In the genomic region with DNA sequence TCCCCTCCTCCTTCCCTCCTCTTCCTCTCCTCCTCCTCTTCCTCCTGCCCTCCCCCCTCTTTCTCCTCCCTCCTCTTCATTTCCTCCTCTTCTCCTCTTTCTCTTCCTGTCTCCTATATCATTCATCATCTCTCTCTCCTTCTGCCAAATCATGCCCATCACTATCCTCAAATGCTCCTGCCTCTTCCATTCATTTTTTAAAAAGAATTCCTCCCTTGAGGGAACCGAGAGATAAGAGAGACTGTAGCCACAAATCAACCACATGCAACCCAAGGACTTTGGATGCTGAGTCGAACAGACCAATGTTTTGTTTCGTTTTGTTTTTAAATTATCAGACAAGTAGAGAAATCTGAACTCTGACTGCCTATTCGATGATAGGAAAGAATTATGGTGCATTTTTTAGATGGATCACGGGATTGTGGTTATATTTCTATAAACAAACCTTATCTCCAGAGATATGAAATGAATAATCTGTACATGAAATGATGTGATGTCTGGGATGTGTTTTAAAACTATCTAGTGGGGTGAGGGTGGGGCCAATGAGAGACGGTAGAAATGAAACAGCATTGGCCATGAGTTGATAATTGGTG, we compare ENCODE assay signal across 12 cellular contexts. TPM values are rescaled to one million over a fixed set of nuclear protein-coding genes. Genes with fewer than 3 reads are reported as not detected.
DNase-seq lines count a peak whose midpoint lies in the region; ATAC-seq, FAIRE-seq and TF ChIP-seq lines count a peak whose summit lies in the region.
"Had no signal": no experiment of that assay in that cellular context is flagged by ENCODE, and none has a peak within 500 bp of the region (broad histone marks: within the 10 kb centered on the region; RNA-seq: fewer than 3 reads in every experiment).

No MANE protein-coding gene starts in this region.

- H3K27ac ChIP-seq in HCT116 (ENCODE audit: low read depth, low read length) (no peak overlapping the region), left lung (no peak overlapping the region), caudate nucleus (ENCODE audit: low read depth, low read length) (no peak overlapping the region)
- H3K27ac ChIP-seq: SJCRH30 had no signal

- no peak overlapping the region for H3K4me2 ChIP-seq in HCT116 (ENCODE audit: low read length)

- H3K36me3 Mint-ChIP-seq in activated naive CD8-positive, alpha-beta T cell treated with anti-CD3 and anti-CD28 coated beads, Interleukin-2, amount 10 ng/mL, durations not matched to agents 7 days and 5 days, result peaks cover 4% of the 10 kb centered on the region
- H3K36me3 Mint-ChIP-seq: stimulated activated memory B cell treated with anti-CD40 and anti-IgM and Interleukin-4, amounts not matched to agents 10 μg/mL and 1 μg/mL and 100 μg/mL, for 72 hours had no signal

- peak overlapping the region; percentile 27 for H3K4me3 Mint-ChIP-seq in activated naive CD8-positive, alpha-beta T cell treated with anti-CD3 and anti-CD28 coated beads, Interleukin-2, amount 10 ng/mL, durations not matched to agents 7 days and 5 days
- H3K4me3 Mint-ChIP-seq: stimulated activated memory B cell treated with anti-CD40 and anti-IgM and Interleukin-4, amounts not matched to agents 10 μg/mL and 1 μg/mL and 100 μg/mL, for 72 hours had no signal

- peaks cover 4 to 5% of the 10 kb centered on the region in 2 experiments; a peak in 3 of 4 replicates for H3K4me1 ChIP-seq in HCT116 (ENCODE audit: control insufficient read depth in 1 of 2, insufficient read depth in 2 of 2, low read length in 2 of 2)
- no peaks in the 10 kb centered on the region for H3K4me1 ChIP-seq in left lung
- H3K4me1 ChIP-seq: SJCRH30 had no signal

- POLR2A ChIA-PET in HCT116 (lab: Charles Lee) (no interaction called here), GM10248 (lab: Yijun Ruan, JAX) (no interaction called here)
- POLR2A ChIA-PET in activated naive CD8-positive, alpha-beta T cell treated with anti-CD3 and anti-CD28 coated beads, Interleukin-2, amount 10 ng/mL, durations not matched to agents 7 days and 5 days (lab: Charles Lee), result no interaction called here

- H3K36me3 ChIP-seq in HCT116 (ENCODE audit: control insufficient read depth in 1 of 2, insufficient read depth in 2 of 2, low read length in 2 of 2) (no peaks in the 10 kb centered on the region), left lung (no peaks in the 10 kb centered on the region)
- H3K36me3 ChIP-seq: SJCRH30 had no signal

- DNase-seq in AG10803 (ENCODE audit: low read depth) (peak; percentile 24), HCT116 (ENCODE audit: low read depth, low spot score) (no peak), left lung (no peak), frontal cortex (ENCODE audit: low spot score in 2 of 2) (no peak), caudate nucleus (lab: John Stamatoyannopoulos, UW) (no peak), GM10248 (ENCODE audit: extremely low spot score) (no peak), NCI-H1694 treated with DMSO at 0.1 percent for 48 hours (lab: John Stamatoyannopoulos, UW) (no peak)
- DNase-seq in activated naive CD8-positive, alpha-beta T cell treated with anti-CD3 and anti-CD28 coated beads, Interleukin-2, amount 10 ng/mL, durations not matched to agents 7 days and 5 days, result no peak
- DNase-seq: DND-41, SJCRH30 had no signal

- no peak for TF ChIP-seq POLR2A in HCT116 (IDR thresholded peaks at IDR 0.05; ENCODE audit: borderline replicate concordance, extremely low read depth, insufficient read depth, insufficient read length)

- RAD21 ChIA-PET in HCT116 (lab: Charles Lee; ENCODE audit: low non-redundant PET in 1 of 2, low total read pairs in 2 of 2, uncharacterized antibody in 2 of 2, unreplicated experiment in 2 of 2), result no interaction called here

- H3K9me2 ChIP-seq in HCT116 (ENCODE audit: insufficient read depth), result no peaks in the 10 kb centered on the region

- intact Hi-C loops in HCT116 (cut with micrococcal nuclease), result no loop called here
- intact Hi-C loops in left lung (cut with DNase I), result no loop called here

- H3K27ac Mint-ChIP-seq in activated naive CD8-positive, alpha-beta T cell treated with anti-CD3 and anti-CD28 coated beads, Interleukin-2, amount 10 ng/mL, durations not matched to agents 7 days and 5 days, result peak overlapping the region; percentile 65
- H3K27ac Mint-ChIP-seq: stimulated activated memory B cell treated with anti-CD40 and anti-IgM and Interleukin-4, amounts not matched to agents 10 μg/mL and 1 μg/mL and 100 μg/mL, for 72 hours had no signal

- CTCF ChIA-PET in HCT116 (lab: Charles Lee) (no interaction called here), GM10248 (lab: Yijun Ruan, JAX) (no interaction called here)

- no peak for TF ChIP-seq RAD21 in HCT116 (IDR thresholded peaks at IDR 0.05; ENCODE audit: low read depth)

- FAIRE-seq in frontal cortex (lab: Jason Lieb, UNC), result no peak

- H3K27me3 Mint-ChIP-seq in activated naive CD8-positive, alpha-beta T cell treated with anti-CD3 and anti-CD28 coated beads, Interleukin-2, amount 10 ng/mL, durations not matched to agents 7 days and 5 days, result peaks cover 1% of the 10 kb centered on the region

- H3K4me1 Mint-ChIP-seq in activated naive CD8-positive, alpha-beta T cell treated with anti-CD3 and anti-CD28 coated beads, Interleukin-2, amount 10 ng/mL, durations not matched to agents 7 days and 5 days, result peaks cover 18% of the 10 kb centered on the region

- H3K9me3 ChIP-seq in HCT116 (ENCODE audit: control insufficient read depth in 1 of 2, insufficient read depth in 1 of 2, low read depth in 1 of 2, low read length in 2 of 2), result peaks cover 0 to 3% of the 10 kb centered on the region in 2 experiments; a peak in 1 of 4 replicates
- peaks cover 0 to 11% of the 10 kb centered on the region in 2 donors for H3K9me3 ChIP-seq in left lung

- peaks cover 8% of the 10 kb centered on the region for H3K9me3 Mint-ChIP-seq in activated naive CD8-positive, alpha-beta T cell treated with anti-CD3 and anti-CD28 coated beads, Interleukin-2, amount 10 ng/mL, durations not matched to agents 7 days and 5 days

- no peak for ATAC-seq in HCT116
- no peak for ATAC-seq in activated naive CD8-positive, alpha-beta T cell treated with anti-CD3 and anti-CD28 coated beads, Interleukin-2, amount 10 ng/mL, durations not matched to agents 7 days and 5 days (ENCODE audit: low read depth)
- ATAC-seq in left lung, result peak; percentile 20
- ATAC-seq: stimulated activated memory B cell treated with anti-CD40 and anti-IgM and Interleukin-4, amounts not matched to agents 10 μg/mL and 1 μg/mL and 100 μg/mL, for 72 hours had no signal

- peak overlapping the region; percentile 12; the same call in 1 of the 2 replicates for H3K4me3 ChIP-seq in AG10803 (ENCODE audit: low read length)
- no peak overlapping the region for H3K4me3 ChIP-seq in HCT116 (replicated peaks in 1 of 2; ENCODE audit: low read depth in 1 of 2, low read length in 2 of 2)
- no peak overlapping the region for H3K4me3 ChIP-seq in left lung
- H3K4me3 ChIP-seq: SJCRH30 had no signal

- BruUV-seq in HCT116 (replicated peaks; lab: Mats Ljungman, UMichigan), result no TSS peak

- no peaks in the 10 kb centered on the region for H3K79me2 ChIP-seq in HCT116 (ENCODE audit: insufficient read depth, low read length)

- peak overlapping the region; percentile 6 for H2AFZ ChIP-seq in HCT116 (ENCODE audit: low read depth, low read length, poor library complexity, severe bottlenecking)

- H3K27me3 ChIP-seq in HCT116 (ENCODE audit: insufficient read depth, low read length) (no peaks in the 10 kb centered on the region), left lung (no peaks in the 10 kb centered on the region)
- H3K27me3 ChIP-seq: SJCRH30 had no signal

- no peaks in the 10 kb centered on the region for H4K20me1 ChIP-seq in HCT116 (ENCODE audit: insufficient read depth)

- H3K9ac ChIP-seq in HCT116 (ENCODE audit: low read length), result no peak overlapping the region

- TF ChIP-seq CTCF in AG10803 (conservative IDR thresholded peaks at IDR 0.05; ENCODE audit: low read length) (no peak), HCT116 (IDR thresholded peaks at IDR 0.05 in 2 of 3, conservative IDR thresholded peaks at IDR 0.05 in 1 of 3; ENCODE audit: borderline replicate concordance in 1 of 3, insufficient read depth in 1 of 3, low read depth in 2 of 3, low read length in 2 of 3) (no peak), left lung (IDR thresholded peaks at IDR 0.05) (no peak), GM10248 (IDR thresholded peaks at IDR 0.05; ENCODE audit: control extremely low read depth, extremely low read depth, low read depth, missing control alignments) (no peak)

TF ChIP-seq in HCT116, 20 proteins besides CTCF, POLR2A, EP300 and RAD21:
- TF ChIP-seq EZH2 (IDR thresholded peaks at IDR 0.05), result no peak
- TF ChIP-seq EGR1 (IDR thresholded peaks at IDR 0.05; ENCODE audit: low read depth), result no peak
- no peak for TF ChIP-seq SIN3A (IDR thresholded peaks at IDR 0.05; ENCODE audit: low read depth)

RNA-seq across cellular contexts. Expression of a gene that starts 9.5 kb away (rescaled TPM):
- total RNA-seq in HCT116 (2021; ENCODE audit: unreplicated experiment), result not detected
- not detected in 2 replicates for polyA plus RNA-seq in HCT116 (2012)
- total RNA-seq in activated naive CD8-positive, alpha-beta T cell treated with anti-CD3 and anti-CD28 coated beads, Interleukin-2, amount 10 ng/mL, durations not matched to agents 7 days and 5 days, result 1 to 10 TPM in 1 of 2 experiments, under 1 TPM in 1; 0.30 to 1.2 TPM
- total RNA-seq in left lung, result under 1 TPM; 0.37 to 0.50 TPM
- total RNA-seq in frontal cortex, result under 0.01 TPM
- total RNA-seq: epithelial cell of proximal tubule, SJCRH30 had no signal

RNA-seq across cellular contexts. Expression of a gene that starts 26.5 kb away (rescaled TPM):
- total RNA-seq in HCT116 (2021; ENCODE audit: unreplicated experiment), result 11.3 TPM
- polyA plus RNA-seq in HCT116 (2012), result 7.3 and 8.5 TPM in 2 replicates
- total RNA-seq in activated naive CD8-positive, alpha-beta T cell treated with anti-CD3 and anti-CD28 coated beads, Interleukin-2, amount 10 ng/mL, durations not matched to agents 7 days and 5 days, result 10 to 100 TPM; 22.6 to 28.4 TPM
- 10 to 100 TPM; 13.8 to 15.5 TPM for total RNA-seq in left lung
- total RNA-seq in frontal cortex, result 4.1 TPM
